In the genomic region with DNA sequence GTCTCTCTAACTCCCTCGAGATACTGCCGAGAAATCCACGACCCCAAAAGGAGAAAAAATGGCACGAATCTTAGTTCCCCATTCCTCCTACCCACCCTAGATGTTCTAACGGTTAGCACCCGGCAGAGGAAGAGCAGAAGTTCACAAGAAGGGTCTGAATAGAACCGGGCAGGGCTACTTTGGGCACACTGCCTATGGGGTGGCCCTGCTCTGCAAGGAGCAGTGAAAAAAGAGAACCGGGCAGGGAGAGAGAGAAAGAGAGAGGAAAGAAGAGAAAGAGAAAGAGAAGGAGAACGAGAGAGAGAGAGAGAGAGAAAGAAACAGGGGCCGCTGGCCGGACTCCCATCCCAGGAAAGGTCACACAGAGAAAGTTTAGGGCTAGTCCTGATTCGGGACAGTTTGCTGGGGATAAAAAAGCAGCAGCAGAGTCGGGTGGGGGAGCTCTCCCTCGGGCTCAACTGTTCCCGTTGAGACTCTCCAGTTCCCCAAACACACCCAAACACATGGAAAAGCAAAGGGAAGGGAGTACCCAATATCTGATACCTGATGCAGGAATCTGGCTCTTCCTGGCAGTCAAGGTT, we compare ENCODE assay signal across 6 cellular contexts. TPM values are rescaled to one million over a fixed set of nuclear protein-coding genes. Genes with fewer than 3 reads are reported as not detected.
DNase-seq lines count a peak whose midpoint lies in the region; ATAC-seq and TF ChIP-seq lines count a peak whose summit lies in the region.

No MANE protein-coding gene starts in this region.

- POLR2A ChIA-PET in activated CD8-positive, alpha-beta T cell treated with anti-CD3 and anti-CD28 coated beads, Interleukin-2, amount 10 ng/mL, durations not matched to agents 7 days and 5 days (lab: Charles Lee), result interaction anchor here (0.6 to 1.3 kb wide), 4 partner anchors 9 to 357 kb away, joined by 3 to 7 read pairs (median 4); a partner anchor contains a TSS

- no peaks in the 10 kb centered on the region for H3K9me3 ChIP-seq in lower lobe of right lung

- DNase-seq in HFF-Myc (ENCODE audit: extremely low read depth, low read depth) (no peak), lower lobe of right lung (no peak), ureter (ENCODE audit: low spot score) (no peak), NCI-H1092 treated with DMSO at 0.1 percent for 48 hours (lab: John Stamatoyannopoulos, UW) (no peak)
- DNase-seq in activated CD8-positive, alpha-beta T cell treated with anti-CD3 and anti-CD28 coated beads, Interleukin-2, amount 10 ng/mL, durations not matched to agents 7 days and 5 days, result no peak
- no peak for DNase-seq in stimulated activated CD4-positive, alpha-beta T cell treated with anti-CD3 and anti-CD28 coated beads, Interleukin-4, amount 100 ng/mL, for 24 hours

- H3K27ac Mint-ChIP-seq in activated CD8-positive, alpha-beta T cell treated with anti-CD3 and anti-CD28 coated beads, Interleukin-2, amount 10 ng/mL, durations not matched to agents 7 days and 5 days, result peak overlapping the region; percentile 99

- ATAC-seq in activated CD8-positive, alpha-beta T cell treated with anti-CD3 and anti-CD28 coated beads, Interleukin-2, amount 10 ng/mL, durations not matched to agents 7 days and 5 days, result peak; percentile 0
- peak in 1 of 2 donors; percentile 18 for ATAC-seq in lower lobe of right lung

- H3K4me1 ChIP-seq in lower lobe of right lung, result peaks cover 27% of the 10 kb centered on the region

- H3K27ac ChIP-seq in lower lobe of right lung, result peak overlapping the region; percentile 94

- intact Hi-C loops in lower lobe of right lung (cut with DNase I), result no loop called here

- TF ChIP-seq CTCF in HFF-Myc (IDR thresholded peaks at IDR 0.05; ENCODE audit: low read depth, low read length, missing control alignments) (no peak), lower lobe of right lung (IDR thresholded peaks at IDR 0.05) (no peak)

- peak overlapping the region; percentile 91 for H3K4me3 Mint-ChIP-seq in activated CD8-positive, alpha-beta T cell treated with anti-CD3 and anti-CD28 coated beads, Interleukin-2, amount 10 ng/mL, durations not matched to agents 7 days and 5 days

- peaks cover 24% of the 10 kb centered on the region for H3K36me3 Mint-ChIP-seq in activated CD8-positive, alpha-beta T cell treated with anti-CD3 and anti-CD28 coated beads, Interleukin-2, amount 10 ng/mL, durations not matched to agents 7 days and 5 days (ENCODE audit: low read depth)

- no peaks in the 10 kb centered on the region for H3K27me3 Mint-ChIP-seq in activated CD8-positive, alpha-beta T cell treated with anti-CD3 and anti-CD28 coated beads, Interleukin-2, amount 10 ng/mL, durations not matched to agents 7 days and 5 days (ENCODE audit: low read depth)

- H3K4me3 ChIP-seq in HFF-Myc (replicated peaks; ENCODE audit: low read depth, low read length) (peak overlapping the region; percentile 77), lower lobe of right lung (peak overlapping the region; percentile 65)

- H3K4me1 Mint-ChIP-seq in activated CD8-positive, alpha-beta T cell treated with anti-CD3 and anti-CD28 coated beads, Interleukin-2, amount 10 ng/mL, durations not matched to agents 7 days and 5 days (ENCODE audit: low read depth), result peaks cover 25% of the 10 kb centered on the region

- H3K36me3 ChIP-seq in lower lobe of right lung, result peaks cover 12% of the 10 kb centered on the region

- H3K9me3 Mint-ChIP-seq in activated CD8-positive, alpha-beta T cell treated with anti-CD3 and anti-CD28 coated beads, Interleukin-2, amount 10 ng/mL, durations not matched to agents 7 days and 5 days (ENCODE audit: insufficient read depth), result no peaks in the 10 kb centered on the region

- H3K27me3 ChIP-seq in lower lobe of right lung (ENCODE audit: low read depth), result no peaks in the 10 kb centered on the region

- CTCF ChIA-PET in activated CD8-positive, alpha-beta T cell treated with anti-CD3 and anti-CD28 coated beads, Interleukin-2, amount 10 ng/mL, durations not matched to agents 7 days and 5 days (lab: Charles Lee), result interaction anchor here (1.0 kb wide), 1 partner anchor 16 kb away, joined by 3 read pairs; a partner anchor contains a TSS

RNA-seq across cellular contexts. Expression of a gene that starts 0.5 kb away (rescaled TPM):
- total RNA-seq in activated CD8-positive, alpha-beta T cell treated with anti-CD3 and anti-CD28 coated beads, Interleukin-2, amount 10 ng/mL, durations not matched to agents 7 days and 5 days, result 10 to 100 TPM; 34.7 to 38.4 TPM
- total RNA-seq in lower lobe of right lung (51.1 TPM), ureter (13.7 TPM)

RNA-seq across cellular contexts. Expression of a gene that starts 0.8 kb away (rescaled TPM):
- total RNA-seq in activated CD8-positive, alpha-beta T cell treated with anti-CD3 and anti-CD28 coated beads, Interleukin-2, amount 10 ng/mL, durations not matched to agents 7 days and 5 days, result 10 to 100 TPM; 41.6 to 44.1 TPM
- total RNA-seq in lower lobe of right lung (62.1 TPM), ureter (64.0 TPM)

RNA-seq across cellular contexts. Expression of a gene that starts 16.4 kb away (rescaled TPM):
- total RNA-seq in activated CD8-positive, alpha-beta T cell treated with anti-CD3 and anti-CD28 coated beads, Interleukin-2, amount 10 ng/mL, durations not matched to agents 7 days and 5 days, result 100 to 1,000 TPM; 220 to 270 TPM
- total RNA-seq in lower lobe of right lung (154 TPM), ureter (427 TPM)

RNA-seq across cellular contexts. Expression of a gene that starts 21.3 kb away (rescaled TPM):
- under 1 TPM in 1 of 2 experiments, not detected in 1; 0.23 TPM for total RNA-seq in activated CD8-positive, alpha-beta T cell treated with anti-CD3 and anti-CD28 coated beads, Interleukin-2, amount 10 ng/mL, durations not matched to agents 7 days and 5 days
- total RNA-seq in lower lobe of right lung (62.8 TPM), ureter (7.9 TPM)

RNA-seq across cellular contexts. Expression of a gene that starts 58.7 kb away (rescaled TPM):
- total RNA-seq in activated CD8-positive, alpha-beta T cell treated with anti-CD3 and anti-CD28 coated beads, Interleukin-2, amount 10 ng/mL, durations not matched to agents 7 days and 5 days, result 10 to 100 TPM; 15.9 to 17.1 TPM
- 6.6 TPM for total RNA-seq in lower lobe of right lung
- total RNA-seq in ureter, result 16.7 TPM
